In genomic region chr21:32886339-32886738, GRCh38 we compare ENCODE assay signal across 8 cellular contexts.
DNase-seq lines count a peak whose midpoint lies in the region; ATAC-seq and TF ChIP-seq lines count a peak whose summit lies in the region.

No MANE protein-coding gene starts in this region.

- H3K27ac Mint-ChIP-seq in activated CD4-positive, alpha-beta memory T cell treated with anti-CD3 and anti-CD28 coated beads, Interleukin-2, amount 10 ng/mL, durations not matched to agents 7 days and 5 days: peak overlapping the region; percentile 60

- H3K4me1 ChIP-seq in lower lobe of right lung (no peaks in the 10 kb centered on the region), right cardiac atrium (ENCODE audit: control insufficient read depth, insufficient read depth, low read length) (no peaks in the 10 kb centered on the region)

- 86% methylated on average over 9 of the region's 9 CpGs for whole genome bisulfite sequencing in right cardiac atrium

- CTCF ChIA-PET in activated CD4-positive, alpha-beta memory T cell treated with anti-CD3 and anti-CD28 coated beads, Interleukin-2, amount 10 ng/mL, durations not matched to agents 7 days and 5 days (lab: Charles Lee): interaction anchor here (1.0 to 1.2 kb wide), 2 partner anchors 29 to 54 kb away, joined by 3 to 4 read pairs; no protein-coding TSS in a partner anchor

- H3K4me3 ChIP-seq in lower lobe of right lung (peak overlapping the region; percentile 21), right cardiac atrium (ENCODE audit: low read length) (no peak overlapping the region)

- no peaks in the 10 kb centered on the region for H3K9me3 ChIP-seq in lower lobe of right lung
- no peaks in the 10 kb centered on the region for H3K9me3 ChIP-seq in right cardiac atrium (ENCODE audit: control insufficient read depth, low read length)

- DNase-seq in DMS53 treated with DMSO at 0.1 percent for 48 hours (lab: John Stamatoyannopoulos, UW; ENCODE audit: unreplicated experiment) (peak; percentile 2), NCI-H2107 (lab: John Stamatoyannopoulos, UW) (peak; percentile 28), lower lobe of right lung (no peak), right cardiac atrium (no peak), D341Med (ENCODE audit: low spot score) (no peak), GM19238 (ENCODE audit: insufficient read length, low spot score) (no peak)
- peak; percentile 42 for DNase-seq in activated CD4-positive, alpha-beta memory T cell treated with anti-CD3 and anti-CD28 coated beads, Interleukin-2, amount 10 ng/mL, durations not matched to agents 7 days and 5 days

- no peaks in the 10 kb centered on the region for H3K9me3 Mint-ChIP-seq in activated CD4-positive, alpha-beta memory T cell treated with anti-CD3 and anti-CD28 coated beads, Interleukin-2, amount 10 ng/mL, durations not matched to agents 7 days and 5 days

- intact Hi-C loops in lower lobe of right lung (cut with DNase I) (no loop called here), right cardiac atrium (cut with DNase I) (no loop called here)

- POLR2A ChIA-PET in activated CD4-positive, alpha-beta memory T cell treated with anti-CD3 and anti-CD28 coated beads, Interleukin-2, amount 10 ng/mL, durations not matched to agents 7 days and 5 days (lab: Charles Lee): interaction anchor here (0.8 to 1.4 kb wide), 3 partner anchors 79 to 137 kb away, joined by 3 read pairs; partner anchors contain the start of gene PAXBP1

- peaks cover 15% of the 10 kb centered on the region for H3K4me1 Mint-ChIP-seq in activated CD4-positive, alpha-beta memory T cell treated with anti-CD3 and anti-CD28 coated beads, Interleukin-2, amount 10 ng/mL, durations not matched to agents 7 days and 5 days

- peaks cover 16% of the 10 kb centered on the region for H3K27me3 Mint-ChIP-seq in activated CD4-positive, alpha-beta memory T cell treated with anti-CD3 and anti-CD28 coated beads, Interleukin-2, amount 10 ng/mL, durations not matched to agents 7 days and 5 days

- H3K36me3 ChIP-seq in lower lobe of right lung: no peaks in the 10 kb centered on the region

- no peak for TF ChIP-seq CTCF in lower lobe of right lung (IDR thresholded peaks at IDR 0.05)

- peak overlapping the region; percentile 84 for H3K4me3 Mint-ChIP-seq in activated CD4-positive, alpha-beta memory T cell treated with anti-CD3 and anti-CD28 coated beads, Interleukin-2, amount 10 ng/mL, durations not matched to agents 7 days and 5 days

- ATAC-seq in lower lobe of right lung (peak; percentile 47 to 56), right cardiac atrium (no peak), HG02678 (IDR thresholded peaks at IDR 0.05; ENCODE audit: unreplicated experiment) (no peak)

- H3K27me3 ChIP-seq in lower lobe of right lung (ENCODE audit: low read depth): no peaks in the 10 kb centered on the region
- no peaks in the 10 kb centered on the region for H3K27me3 ChIP-seq in right cardiac atrium (ENCODE audit: control insufficient read depth, insufficient read depth)

- H3K27ac ChIP-seq in lower lobe of right lung (no peak overlapping the region), right cardiac atrium (ENCODE audit: low read length) (no peak overlapping the region)

- no peaks in the 10 kb centered on the region for H3K36me3 Mint-ChIP-seq in activated CD4-positive, alpha-beta memory T cell treated with anti-CD3 and anti-CD28 coated beads, Interleukin-2, amount 10 ng/mL, durations not matched to agents 7 days and 5 days (ENCODE audit: low read depth)

Comparison
In these comparisons a context has a peak if more than half of its experiments do, and no peak if none do; other contexts are left out.
1. DNase-seq: peak in DMS53 treated with DMSO at 0.1 percent for 48 hours (single experiment), NCI-H2107 (single experiment) and activated CD4-positive, alpha-beta memory T cell treated with anti-CD3 and anti-CD28 coated beads, Interleukin-2, amount 10 ng/mL, durations not matched to agents 7 days and 5 days (single experiment); none in lower lobe of right lung (single experiment), right cardiac atrium (0 of 3), D341Med (single experiment) and GM19238 (single experiment).
2. ATAC-seq: peak in lower lobe of right lung (2 of 2); none in right cardiac atrium (0 of 2) and HG02678 (single experiment).